ENCODE assay signal across 8 cellular contexts in genomic region chr1:248436303-248436702, GRCh38.
A peak's percentile ranks its signal among the peaks of the same experiment; 100 is the strongest.
ATAC-seq and TF ChIP-seq lines count a peak whose summit lies in the region.
"Not testable (repeated sequence)": the region's sequence is repeated elsewhere in the genome, so short reads cannot be mapped to it uniquely, and the experiment has no call there.

No MANE protein-coding gene starts in this region.

- ATAC-seq in GM18505 (IDR thresholded peaks at IDR 0.05; ENCODE audit: unreplicated experiment) (peak; percentile 55), GM18868 (IDR thresholded peaks at IDR 0.05; ENCODE audit: unreplicated experiment) (peak; percentile 60), GM19351 (IDR thresholded peaks at IDR 0.05; ENCODE audit: unreplicated experiment) (peak; percentile 77), GM21423 (IDR thresholded peaks at IDR 0.05; ENCODE audit: unreplicated experiment) (peak; percentile 50), GM21723 (IDR thresholded peaks at IDR 0.05; ENCODE audit: unreplicated experiment) (peak; percentile 54), HG02885 (IDR thresholded peaks at IDR 0.05; ENCODE audit: poor library complexity, unreplicated experiment) (peak; percentile 65), HG03342 (IDR thresholded peaks at IDR 0.05; ENCODE audit: unreplicated experiment) (peak; percentile 36)

- 0 out of 2 replicates have a peak overlapping the region, but pooled peaks have one; percentile 0 for H3K4me2 ChIP-seq in OCI-LY3 (ENCODE audit: low read length)

- not testable (repeated sequence) for H3K9ac ChIP-seq in OCI-LY3 (ENCODE audit: low read length)

- H3K4me3 ChIP-seq in OCI-LY3 (ENCODE audit: low read length): not testable (repeated sequence)

- peaks cover 20% of the 10 kb centered on the region for H3K4me1 ChIP-seq in OCI-LY3 (ENCODE audit: low read length)

- H3K9me3 ChIP-seq in OCI-LY3 (ENCODE audit: insufficient read depth, low read length): not testable (repeated sequence)

- H3K79me2 ChIP-seq in OCI-LY3 (ENCODE audit: low read length): not testable (repeated sequence)

- not testable (repeated sequence) for H2AFZ ChIP-seq in OCI-LY3 (ENCODE audit: low read depth, low read length)

- TF ChIP-seq POLR2A in GM18505 (IDR thresholded peaks at IDR 0.05; ENCODE audit: borderline replicate concordance, extremely low read depth, insufficient read depth, insufficient read length): not testable (repeated sequence)

- not testable (repeated sequence) for H3K27ac ChIP-seq in OCI-LY3 (ENCODE audit: low read length)

- H4K20me1 ChIP-seq in OCI-LY3 (ENCODE audit: insufficient read depth, low read length): not testable (repeated sequence)

- H3K27me3 ChIP-seq in OCI-LY3 (ENCODE audit: low read depth, low read length): not testable (repeated sequence)

- not testable (repeated sequence) for H3K36me3 ChIP-seq in OCI-LY3 (replicated peaks; ENCODE audit: low read depth, low read length)

- TF ChIP-seq CTCF in OCI-LY3 (IDR thresholded peaks at IDR 0.05; ENCODE audit: low read depth, low read length): not testable (repeated sequence)
